19 cellular contexts compared by ENCODE assay signal in the genomic region with DNA sequence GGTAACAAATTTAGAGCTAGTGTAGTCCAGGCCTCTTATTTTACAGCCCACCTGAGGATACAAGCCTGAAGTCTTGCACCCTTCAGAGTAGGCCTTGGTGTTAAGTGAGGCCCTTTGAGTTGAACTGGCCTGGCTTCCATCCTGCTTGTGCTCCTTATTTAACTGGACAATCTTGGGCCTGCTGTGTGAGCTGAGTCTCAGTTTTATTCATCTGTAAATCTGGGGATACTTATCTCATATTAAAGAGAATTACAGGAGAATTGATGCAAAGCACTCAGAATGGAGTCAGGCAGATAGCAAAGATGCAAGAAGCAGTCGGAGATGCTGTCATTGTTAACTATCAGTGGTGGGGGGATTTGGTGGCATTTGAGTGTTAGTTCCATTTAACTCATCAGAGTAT. TPM values are rescaled to one million over a fixed set of nuclear protein-coding genes. Genes with fewer than 3 reads are reported as not detected.
DNase-seq lines count a peak whose midpoint lies in the region; ATAC-seq and TF ChIP-seq lines count a peak whose summit lies in the region.
"Had no signal": no experiment of that assay in that cellular context is flagged by ENCODE, and none has a peak within 500 bp of the region (broad histone marks: within the 10 kb centered on the region; RNA-seq: fewer than 3 reads in every experiment).

No MANE protein-coding gene starts in this region.

- POLR2A ChIA-PET in SK-N-SH (lab: Yijun Ruan, JAX): interaction anchor here (0.9 kb wide), 1 partner anchor 23 kb away, joined by 3 read pairs; no protein-coding TSS in a partner anchor

- no peaks in the 10 kb centered on the region for H3K9me2 ChIP-seq in SK-N-SH

- H2AFZ ChIP-seq in SK-N-SH (ENCODE audit: low read depth): no peak overlapping the region

- H3K36me3 Mint-ChIP-seq in activated naive CD4-positive, alpha-beta T cell treated with anti-CD3 and anti-CD28 coated beads, Interleukin-2, amount 50 U/mL, for 24 hours: peaks cover 5% of the 10 kb centered on the region
- peaks cover 13% of the 10 kb centered on the region for H3K36me3 Mint-ChIP-seq in stimulated activated effector memory CD8-positive, alpha-beta T cell treated with anti-CD3 and anti-CD28 coated beads, Interleukin-12 subunit alpha, Interleukin-12 subunit beta, amount 100 ng/mL, for 72 hours
- H3K36me3 Mint-ChIP-seq in activated CD4-positive, alpha-beta T cell treated with anti-CD3 and anti-CD28 coated beads, Interleukin-2, amount 10 ng/mL, durations not matched to agents 24 days and 14 days (ENCODE audit: low read depth): peaks cover 16% of the 10 kb centered on the region

- peaks cover 79% of the 10 kb centered on the region for H3K4me1 Mint-ChIP-seq in activated naive CD4-positive, alpha-beta T cell treated with anti-CD3 and anti-CD28 coated beads, Interleukin-2, amount 50 U/mL, for 24 hours
- H3K4me1 Mint-ChIP-seq in stimulated activated effector memory CD8-positive, alpha-beta T cell treated with anti-CD3 and anti-CD28 coated beads, Interleukin-12 subunit alpha, Interleukin-12 subunit beta, amount 100 ng/mL, for 72 hours: peaks cover 67% of the 10 kb centered on the region
- H3K4me1 Mint-ChIP-seq in activated CD4-positive, alpha-beta T cell treated with anti-CD3 and anti-CD28 coated beads, Interleukin-2, amount 10 ng/mL, durations not matched to agents 24 days and 14 days: peaks cover 29% of the 10 kb centered on the region

- H3K27me3 ChIP-seq in SK-N-SH (ENCODE audit: insufficient read depth): no peaks in the 10 kb centered on the region

- no peak for DNase-seq in activated naive CD4-positive, alpha-beta T cell (lab: John Stamatoyannopoulos, UW)
- DNase-seq in SK-N-SH (peak; percentile 29), globus pallidus (ENCODE audit: low spot score) (peak; percentile 29), mucosa of descending colon (no peak)
- DNase-seq in stimulated activated effector memory CD8-positive, alpha-beta T cell treated with anti-CD3 and anti-CD28 coated beads, Interleukin-12 subunit alpha, Interleukin-12 subunit beta, amount 100 ng/mL, for 72 hours (ENCODE audit: low spot score in 2 of 2): no peak
- no peak for DNase-seq in activated CD4-positive, alpha-beta T cell treated with anti-CD3 and anti-CD28 coated beads, Interleukin-2, amount 10 ng/mL, durations not matched to agents 24 days and 14 days
- DNase-seq: 8988T, Caco-2, H9, KBM-7, MV-4-11, NCI-H1694 treated with DMSO at 0.1 percent for 48 hours, NCI-H510A, NCI-H748 treated with DMSO at 0.1 percent for 48 hours, OCI-M1, Right ventricle myocardium superior had no signal

- no peaks in the 10 kb centered on the region for H3K27me3 Mint-ChIP-seq in activated naive CD4-positive, alpha-beta T cell treated with anti-CD3 and anti-CD28 coated beads, Interleukin-2, amount 50 U/mL, for 24 hours
- no peaks in the 10 kb centered on the region for H3K27me3 Mint-ChIP-seq in activated CD4-positive, alpha-beta T cell treated with anti-CD3 and anti-CD28 coated beads, Interleukin-2, amount 10 ng/mL, durations not matched to agents 24 days and 14 days

- CTCF ChIA-PET in SK-N-SH (lab: Yijun Ruan, JAX): interaction anchor here (1.4 kb wide), 1 partner anchor 66 kb away, joined by 4 read pairs; no protein-coding TSS in a partner anchor

- no peak for ATAC-seq in stimulated activated effector memory CD8-positive, alpha-beta T cell treated with anti-CD3 and anti-CD28 coated beads, Interleukin-12 subunit alpha, Interleukin-12 subunit beta, amount 100 ng/mL, for 72 hours
- ATAC-seq in GM21390 (IDR thresholded peaks at IDR 0.05; ENCODE audit: unreplicated experiment) (no peak), mucosa of descending colon (no peak)

- no peaks in the 10 kb centered on the region for H3K9me3 Mint-ChIP-seq in activated naive CD4-positive, alpha-beta T cell treated with anti-CD3 and anti-CD28 coated beads, Interleukin-2, amount 50 U/mL, for 24 hours
- H3K9me3 Mint-ChIP-seq in stimulated activated effector memory CD8-positive, alpha-beta T cell treated with anti-CD3 and anti-CD28 coated beads, Interleukin-12 subunit alpha, Interleukin-12 subunit beta, amount 100 ng/mL, for 72 hours: no peaks in the 10 kb centered on the region
- peaks cover 4% of the 10 kb centered on the region for H3K9me3 Mint-ChIP-seq in activated CD4-positive, alpha-beta T cell treated with anti-CD3 and anti-CD28 coated beads, Interleukin-2, amount 10 ng/mL, durations not matched to agents 24 days and 14 days
- H3K9me3 Mint-ChIP-seq: H9 had no signal

- H4K20me1 ChIP-seq in SK-N-SH (ENCODE audit: insufficient read depth): no peaks in the 10 kb centered on the region

- TF ChIP-seq CTCF in SK-N-SH (IDR thresholded peaks at IDR 0.05) (no peak), mucosa of descending colon (IDR thresholded peaks at IDR 0.05) (no peak)

- no peak overlapping the region for H3K9ac ChIP-seq in SK-N-SH

- no peaks in the 10 kb centered on the region for H3K79me2 ChIP-seq in SK-N-SH (ENCODE audit: insufficient read depth)

- H3K36me3 ChIP-seq in SK-N-SH (replicated peaks in 1 of 2; ENCODE audit: control insufficient read depth in 1 of 2, insufficient read depth in 2 of 2, low read length in 1 of 2) (no peaks in the 10 kb centered on the region), mucosa of descending colon (ENCODE audit: low read depth) (no peaks in the 10 kb centered on the region)

- H3K4me3 Mint-ChIP-seq in activated naive CD4-positive, alpha-beta T cell treated with anti-CD3 and anti-CD28 coated beads, Interleukin-2, amount 50 U/mL, for 24 hours: no peak overlapping the region
- no peak overlapping the region for H3K4me3 Mint-ChIP-seq in stimulated activated effector memory CD8-positive, alpha-beta T cell treated with anti-CD3 and anti-CD28 coated beads, Interleukin-12 subunit alpha, Interleukin-12 subunit beta, amount 100 ng/mL, for 72 hours
- H3K4me3 Mint-ChIP-seq in activated CD4-positive, alpha-beta T cell treated with anti-CD3 and anti-CD28 coated beads, Interleukin-2, amount 10 ng/mL, durations not matched to agents 24 days and 14 days: no peak overlapping the region
- H3K4me3 Mint-ChIP-seq: CD14-positive monocyte, H9 had no signal

- intact Hi-C loops in activated CD4-positive, alpha-beta T cell treated with anti-CD3 and anti-CD28 coated beads, Interleukin-2, amount 10 ng/mL, durations not matched to agents 24 days and 14 days (cut with micrococcal nuclease): no loop called here
- intact Hi-C loops in mucosa of descending colon (cut with DNase I, micrococcal nuclease): no loop called here

- TF ChIP-seq RAD21 in SK-N-SH (IDR thresholded peaks at IDR 0.05; ENCODE audit: low read length): no peak

- H3K4me2 ChIP-seq in SK-N-SH: no peak overlapping the region

- H3F3A ChIP-seq in SK-N-SH (replicated peaks; ENCODE audit: insufficient read depth): no peaks in the 10 kb centered on the region

- H3K9me3 ChIP-seq in SK-N-SH (no peaks in the 10 kb centered on the region), mucosa of descending colon (no peaks in the 10 kb centered on the region)
- H3K9me3 ChIP-seq: Caco-2 had no signal

- H3K4me1 ChIP-seq in SK-N-SH (ENCODE audit: control insufficient read depth in 1 of 2, insufficient read depth in 2 of 2, low read depth in 1 of 2, low read length in 1 of 2) (peaks cover 0 to 25% of the 10 kb centered on the region in 2 experiments; a peak in 2 of 4 replicates), mucosa of descending colon (ENCODE audit: low read depth) (peaks cover 11% of the 10 kb centered on the region)
- H3K4me1 ChIP-seq: Caco-2 had no signal

- H3K27ac ChIP-seq in SK-N-SH (ENCODE audit: low read depth in 2 of 2, low read length in 1 of 2): peak overlapping the region in 1 of 2 experiments; percentile 85; a peak in 2 of 4 replicates

- peak in 1 of 2 experiments; percentile 65; a peak in 1 of 4 replicates for TF ChIP-seq EP300 in SK-N-SH (IDR thresholded peaks at IDR 0.05; ENCODE audit: borderline replicate concordance in 1 of 2, low read depth in 1 of 2, low read length in 1 of 2)

- H3K4me3 ChIP-seq in SK-N-SH (ENCODE audit: low read depth in 2 of 2, low read length in 1 of 2) (no peak overlapping the region), mucosa of descending colon (no peak overlapping the region)

- H3K27ac Mint-ChIP-seq in activated naive CD4-positive, alpha-beta T cell treated with anti-CD3 and anti-CD28 coated beads, Interleukin-2, amount 50 U/mL, for 24 hours: peak overlapping the region; percentile 36
- H3K27ac Mint-ChIP-seq in stimulated activated effector memory CD8-positive, alpha-beta T cell treated with anti-CD3 and anti-CD28 coated beads, Interleukin-12 subunit alpha, Interleukin-12 subunit beta, amount 100 ng/mL, for 72 hours: peak overlapping the region; percentile 66
- no peak overlapping the region for H3K27ac Mint-ChIP-seq in activated CD4-positive, alpha-beta T cell treated with anti-CD3 and anti-CD28 coated beads, Interleukin-2, amount 10 ng/mL, durations not matched to agents 24 days and 14 days
- H3K27ac Mint-ChIP-seq: CD14-positive monocyte, H9 had no signal

- WGBS in SK-N-SH (ENCODE audit: low lambda C conversion rate): 59% methylated on average over 1 of the region's 1 CpG

TF ChIP-seq in SK-N-SH, 30 proteins besides CTCF, POLR2A, EP300 and RAD21 (continues in another document):
- TF ChIP-seq, protein P1, sequence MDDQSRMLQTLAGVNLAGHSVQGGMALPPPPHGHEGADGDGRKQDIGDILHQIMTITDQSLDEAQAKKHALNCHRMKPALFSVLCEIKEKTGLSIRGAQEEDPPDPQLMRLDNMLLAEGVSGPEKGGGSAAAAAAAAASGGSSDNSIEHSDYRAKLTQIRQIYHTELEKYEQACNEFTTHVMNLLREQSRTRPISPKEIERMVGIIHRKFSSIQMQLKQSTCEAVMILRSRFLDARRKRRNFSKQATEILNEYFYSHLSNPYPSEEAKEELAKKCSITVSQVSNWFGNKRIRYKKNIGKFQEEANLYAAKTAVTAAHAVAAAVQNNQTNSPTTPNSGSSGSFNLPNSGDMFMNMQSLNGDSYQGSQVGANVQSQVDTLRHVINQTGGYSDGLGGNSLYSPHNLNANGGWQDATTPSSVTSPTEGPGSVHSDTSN (IDR thresholded peaks at IDR 0.05): peak; percentile 32; the same call in 1 of the 2 replicates
- TF ChIP-seq, protein P2, sequence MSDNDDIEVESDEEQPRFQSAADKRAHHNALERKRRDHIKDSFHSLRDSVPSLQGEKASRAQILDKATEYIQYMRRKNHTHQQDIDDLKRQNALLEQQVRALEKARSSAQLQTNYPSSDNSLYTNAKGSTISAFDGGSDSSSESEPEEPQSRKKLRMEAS (IDR thresholded peaks at IDR 0.05; ENCODE audit: low read depth): no peak

RNA-seq across cellular contexts. Expression of a gene that starts 36.8 kb away (rescaled TPM):
- polyA plus RNA-seq in SK-N-SH (2012; rRNA removed): 15.1 and 15.9 TPM in 2 replicates
- polyA plus RNA-seq in SK-N-SH (2012; cell fraction: cytosol; rRNA removed): 15.1 and 17.9 TPM in 2 replicates
- 6.9 and 11.8 TPM in 2 replicates for polyA plus RNA-seq in SK-N-SH (2012; cell fraction: nucleus; rRNA removed)
- 44.6 and 45.3 TPM in 2 replicates for total RNA-seq in activated CD4-positive, alpha-beta T cell treated with anti-CD3 and anti-CD28 coated beads, Interleukin-2, amount 10 ng/mL, durations not matched to agents 24 days and 14 days
- 10 to 100 TPM; 58.4 to 73.2 (median 64.1) TPM for total RNA-seq in mucosa of descending colon

Comparison
In these comparisons a context has a peak if more than half of its experiments do, and no peak if none do; other contexts are left out.
1. DNase-seq: peak in SK-N-SH (single experiment) and globus pallidus (single experiment); none in activated naive CD4-positive, alpha-beta T cell (0 of 4), stimulated activated effector memory CD8-positive, alpha-beta T cell treated with anti-CD3 and anti-CD28 coated beads, Interleukin-12 subunit alpha, Interleukin-12 subunit beta, amount 100 ng/mL, for 72 hours (0 of 2), activated CD4-positive, alpha-beta T cell treated with anti-CD3 and anti-CD28 coated beads, Interleukin-2, amount 10 ng/mL, durations not matched to agents 24 days and 14 days (single experiment) and mucosa of descending colon (0 of 3).